1 cellular context compared by ENCODE assay signal in genomic region chr2:226837334-226837733, GRCh38.
TF ChIP-seq lines count a peak whose summit lies in the region.

No MANE protein-coding gene starts in this region.

TF ChIP-seq in GM23338, 12 proteins besides CTCF, POLR2A, EP300 and RAD21 (continued from another document):
- TF ChIP-seq ZNF462 (CRISPR knock-in tag; IDR thresholded peaks at IDR 0.05) = no peak
- TF ChIP-seq STAT1 (IDR thresholded peaks at IDR 0.05; ENCODE audit: unreplicated experiment) = no peak
- no peak for TF ChIP-seq CREB1 (CRISPR knock-in tag; IDR thresholded peaks at IDR 0.05; ENCODE audit: low read depth)
- no peak for TF ChIP-seq EZH2 (IDR thresholded peaks at IDR 0.05; ENCODE audit: low read depth, unreplicated experiment)
